1 cellular context compared by ENCODE assay signal in genomic region chr1:62926681-62927252, GRCh38.
TF ChIP-seq lines count a peak whose summit lies in the region.

No MANE protein-coding gene starts in this region.

TF ChIP-seq in HCT116, 20 proteins besides CTCF, POLR2A, EP300 and RAD21 (continued from another document):
- TF ChIP-seq ATF3 (IDR thresholded peaks at IDR 0.05): no peak
- TF ChIP-seq SP1 (IDR thresholded peaks at IDR 0.05; ENCODE audit: low read depth): no peak
